ENCODE assay signal across 8 cellular contexts in genomic region chrX:131821945-131822622, GRCh38.
A peak's percentile ranks its signal among the peaks of the same experiment; 100 is the strongest.
DNase-seq lines count a peak whose midpoint lies in the region; ATAC-seq, FAIRE-seq and TF ChIP-seq lines count a peak whose summit lies in the region.

No MANE protein-coding gene starts in this region.

- DNase-seq in mammary epithelial cell (peak; percentile 69), pancreas (peak in 4 of 6 donors; percentile 61 to 87 (median 77)), DMS79 treated with DMSO at 0.1 percent for 48 hours (lab: John Stamatoyannopoulos, UW) (no peak), NCI-H226 (no peak)
- no peak for DNase-seq in stimulated activated naive CD8-positive, alpha-beta T cell treated with anti-CD3 and anti-CD28 coated beads, Interleukin-15, amount 100 ng/mL, for 72 hours

- H3K27me3 ChIP-seq in mammary epithelial cell (ENCODE audit: insufficient read depth, low read length) (no peaks in the 10 kb centered on the region), pancreas (no peaks in the 10 kb centered on the region)

- no peak overlapping the region for H3K4me3 Mint-ChIP-seq in stimulated activated naive CD8-positive, alpha-beta T cell treated with anti-CD3 and anti-CD28 coated beads, Interleukin-15, amount 100 ng/mL, for 72 hours

- FAIRE-seq in pancreas (lab: Jason Lieb, UNC) = peak; percentile 91

- no TSS peak for BruUV-seq in mammary epithelial cell (replicated peaks; lab: Mats Ljungman, UMichigan)

- H3K27me3 Mint-ChIP-seq in stimulated activated naive CD8-positive, alpha-beta T cell treated with anti-CD3 and anti-CD28 coated beads, Interleukin-15, amount 100 ng/mL, for 72 hours = no peaks in the 10 kb centered on the region

- CTCF ChIA-PET in mammary epithelial cell (lab: Charles Lee; ENCODE audit: low non-redundant PET) = no interaction called here

- in situ Hi-C loops in mammary epithelial cell (cut with MboI; ENCODE audit: low sequenced_read_pairs in 2 of 2) = no loop called here

- dilution Hi-C loops in mammary epithelial cell (cut with HindIII; ENCODE audit: low sequenced_read_pairs) = no loop called here

- H3K27ac ChIP-seq in mammary epithelial cell (ENCODE audit: insufficient read depth, low read depth, low read length) (peak overlapping the region; percentile 55), pancreas (peak overlapping the region; percentile 61 to 81 (median 74))

- H4K20me1 ChIP-seq in mammary epithelial cell (ENCODE audit: insufficient read depth, low read length) = no peaks in the 10 kb centered on the region

- H3K79me2 ChIP-seq in mammary epithelial cell (ENCODE audit: insufficient read depth, low read length) = no peaks in the 10 kb centered on the region

- intact Hi-C loops in mammary epithelial cell (cut with micrococcal nuclease) = loop anchor here (1.0 to 2.0 kb wide), 4 partner anchors 30 to 93 kb away; no protein-coding TSS in a partner anchor
- intact Hi-C loops in pancreas (cut with DNase I) = no loop called here

- H3K9me3 Mint-ChIP-seq in stimulated activated naive CD8-positive, alpha-beta T cell treated with anti-CD3 and anti-CD28 coated beads, Interleukin-15, amount 100 ng/mL, for 72 hours = no peaks in the 10 kb centered on the region

- H3K9ac ChIP-seq in mammary epithelial cell (ENCODE audit: insufficient read depth, low read length) = peak overlapping the region; percentile 50

- WGBS in mammary epithelial cell (ENCODE audit: low coverage, missing lambda C conversion rate) = 38% methylated on average over 10 of the region's 22 CpGs
- 49 to 95% methylated on average over 22 of the region's 22 CpGs for WGBS in pancreas, 2 donors

- H3K27ac Mint-ChIP-seq in stimulated activated naive CD8-positive, alpha-beta T cell treated with anti-CD3 and anti-CD28 coated beads, Interleukin-15, amount 100 ng/mL, for 72 hours = no peak overlapping the region

- TF ChIP-seq CTCF in mammary epithelial cell (conservative IDR thresholded peaks at IDR 0.05 in 1 of 2, IDR thresholded peaks at IDR 0.05 in 1 of 2; ENCODE audit: extremely low read depth in 1 of 2, insufficient read depth in 1 of 2, low read depth in 1 of 2, low read length in 2 of 2) (peak; percentile 31 to 43), pancreas (IDR thresholded peaks at IDR 0.05) (peak in 2 of 4 donors; percentile 33 to 47)

- H3K36me3 ChIP-seq in mammary epithelial cell (ENCODE audit: insufficient read depth, low read length) = no peaks in the 10 kb centered on the region
- no peaks in the 10 kb centered on the region for H3K36me3 ChIP-seq in pancreas

- peak; percentile 59 for ATAC-seq in GM18873 (IDR thresholded peaks at IDR 0.05; ENCODE audit: low FRiP score, unreplicated experiment)
- ATAC-seq in HG03575 (IDR thresholded peaks at IDR 0.05; ENCODE audit: extremely low read depth, insufficient number of reproducible peaks, low FRiP score, unreplicated experiment) = peak; percentile 44
- ATAC-seq in pancreas = peak; percentile 93 to 98 (median 97)
- no peak for ATAC-seq in HG02973 (IDR thresholded peaks at IDR 0.05; ENCODE audit: unreplicated experiment)
- ATAC-seq in stimulated activated naive CD8-positive, alpha-beta T cell treated with anti-CD3 and anti-CD28 coated beads, Interleukin-15, amount 100 ng/mL, for 72 hours = no peak

- peak overlapping the region; percentile 85 for H2AFZ ChIP-seq in mammary epithelial cell (ENCODE audit: low read depth, low read length)

- no peaks in the 10 kb centered on the region for H3K4me1 ChIP-seq in mammary epithelial cell (ENCODE audit: insufficient read depth, low read length)
- no peaks in the 10 kb centered on the region for H3K4me1 ChIP-seq in pancreas

- peak overlapping the region; percentile 36 to 48 (median 45) for H3K4me3 ChIP-seq in mammary epithelial cell (replicated peaks in 1 of 3; ENCODE audit: insufficient read depth in 1 of 3, low read depth in 2 of 3, low read length in 3 of 3)
- peak overlapping the region in 3 of 4 donors; percentile 0 to 42 (median 30) for H3K4me3 ChIP-seq in pancreas

- H3K9me3 ChIP-seq in mammary epithelial cell (replicated peaks; ENCODE audit: insufficient read depth, low read length) (no peaks in the 10 kb centered on the region), pancreas (no peaks in the 10 kb centered on the region)

- H3K4me2 ChIP-seq in mammary epithelial cell (ENCODE audit: insufficient read depth, low read depth, low read length) = peak overlapping the region; percentile 40

- H3K4me1 Mint-ChIP-seq in stimulated activated naive CD8-positive, alpha-beta T cell treated with anti-CD3 and anti-CD28 coated beads, Interleukin-15, amount 100 ng/mL, for 72 hours = peaks cover 12% of the 10 kb centered on the region

Comparison
In these comparisons a context has a peak if more than half of its experiments do, and no peak if none do; other contexts are left out.
1. ATAC-seq: peak in GM18873 (single experiment), HG03575 (single experiment) and pancreas (4 of 4); none in HG02973 (single experiment) and stimulated activated naive CD8-positive, alpha-beta T cell treated with anti-CD3 and anti-CD28 coated beads, Interleukin-15, amount 100 ng/mL, for 72 hours (single experiment).
2. DNase-seq: peak in mammary epithelial cell (single experiment) and pancreas (4 of 6); none in DMS79 treated with DMSO at 0.1 percent for 48 hours (single experiment), stimulated activated naive CD8-positive, alpha-beta T cell treated with anti-CD3 and anti-CD28 coated beads, Interleukin-15, amount 100 ng/mL, for 72 hours (0 of 2) and NCI-H226 (single experiment).